In genomic region chr1:207115269-207115668, GRCh38 we compare ENCODE assay signal across 28 cellular contexts. TPM values are rescaled to one million over a fixed set of nuclear protein-coding genes. Genes with fewer than 3 reads are reported as not detected.
"Had no signal": no experiment of that assay in that cellular context is flagged by ENCODE, and none has a peak within 500 bp of the region (broad histone marks: within the 10 kb centered on the region; RNA-seq: fewer than 3 reads in every experiment).

No MANE protein-coding gene starts in this region.

- FAIRE-seq: keratinocyte had no signal

- H3K9me3 ChIP-seq: body of pancreas, heart right ventricle, mucosa of descending colon, upper lobe of right lung had no signal

- H3K36me3 ChIP-seq: heart right ventricle, upper lobe of right lung had no signal

- H3K27me3 ChIP-seq: body of pancreas, upper lobe of right lung had no signal

- ATAC-seq: body of pancreas; heart right ventricle; left colon; mucosa of descending colon; naive thymus-derived CD4-positive, alpha-beta T cell; stimulated activated naive CD8-positive, alpha-beta T cell treated with anti-CD3 and anti-CD28 coated beads, Interleukin-15, Interleukin-2, amounts not matched to agents 100 U/mL and 50 U/mL, for 24 hours; upper lobe of right lung; WTC11 had no signal

- H3K4me1 ChIP-seq: body of pancreas, heart right ventricle, upper lobe of right lung had no signal

- H3K4me3 ChIP-seq: body of pancreas, heart right ventricle, mucosa of descending colon, upper lobe of right lung had no signal

- H3K27ac ChIP-seq: body of pancreas, heart right ventricle, upper lobe of right lung had no signal

- DNase-seq: activated CD4-positive, alpha-beta T cell treated with anti-CD3 and anti-CD28 coated beads, Interleukin-2, amount 50 U/mL, for 4 hours; activated CD8-positive, alpha-beta memory T cell treated with anti-CD3 and anti-CD28 coated beads, Interleukin-2, amount 50 U/mL, for 48 hours; activated naive CD4-positive, alpha-beta T cell treated with Interleukin-2 at 50 U/mL for 16 hours; activated naive CD8-positive, alpha-beta T cell treated with anti-CD3 and anti-CD28 coated beads, Interleukin-2, amount 10 ng/mL, durations not matched to agents 7 days and 5 days; activated T-cell treated with anti-CD3 and anti-CD28 coated beads, Interleukin-2, amount 50 U/mL, for 48 hours; body of pancreas; caudate nucleus; dermis blood vessel endothelial cell; effector CD8-positive, alpha-beta T cell; erythroblast; heart right ventricle; left colon; mesendoderm; mucosa of descending colon; naive thymus-derived CD4-positive, alpha-beta T cell; retina; stimulated activated CD4-positive, alpha-beta T cell treated with anti-CD3 and anti-CD28 coated beads, Interleukin-4, amount 100 ng/mL, for 24 hours; stimulated activated naive CD8-positive, alpha-beta T cell treated with anti-CD3 and anti-CD28 coated beads, Interleukin-15, Interleukin-2, amounts not matched to agents 100 U/mL and 50 U/mL, for 24 hours; T-helper 9 cell; upper lobe of right lung had no signal

RNA-seq across cellular contexts. Expression of gene C4BPA, which starts 11.2 kb away (rescaled TPM):
- total RNA-seq: activated CD8-positive, alpha-beta memory T cell treated with anti-CD3 and anti-CD28 coated beads for 36 hours; activated naive CD8-positive, alpha-beta T cell treated with anti-CD3 and anti-CD28 coated beads, Interleukin-2, amount 10 ng/mL, durations not matched to agents 7 days and 5 days; heart right ventricle; lower leg skin; naive thymus-derived CD4-positive, alpha-beta T cell; neural crest cell; osteoblast; subcutaneous adipose tissue; T-helper 1 cell treated with Interleukin-12 subunit alpha and Interleukin-12 subunit beta and Interleukin-4 antibody, amounts not matched to agents 30 ng/mL and 1 ng/mL, for 36 hours had no signal
- polyA plus RNA-seq: heart right ventricle; keratinocyte; naive thymus-derived CD4-positive, alpha-beta T cell had no signal

RNA-seq across cellular contexts. Expression of gene C4BPB, which starts 26.6 kb away (rescaled TPM):
- total RNA-seq: lower leg skin, neural crest cell, osteoblast had no signal
- polyA plus RNA-seq: keratinocyte had no signal
